Comparison of ENCODE assay signal across 8 cellular contexts in the genomic region with DNA sequence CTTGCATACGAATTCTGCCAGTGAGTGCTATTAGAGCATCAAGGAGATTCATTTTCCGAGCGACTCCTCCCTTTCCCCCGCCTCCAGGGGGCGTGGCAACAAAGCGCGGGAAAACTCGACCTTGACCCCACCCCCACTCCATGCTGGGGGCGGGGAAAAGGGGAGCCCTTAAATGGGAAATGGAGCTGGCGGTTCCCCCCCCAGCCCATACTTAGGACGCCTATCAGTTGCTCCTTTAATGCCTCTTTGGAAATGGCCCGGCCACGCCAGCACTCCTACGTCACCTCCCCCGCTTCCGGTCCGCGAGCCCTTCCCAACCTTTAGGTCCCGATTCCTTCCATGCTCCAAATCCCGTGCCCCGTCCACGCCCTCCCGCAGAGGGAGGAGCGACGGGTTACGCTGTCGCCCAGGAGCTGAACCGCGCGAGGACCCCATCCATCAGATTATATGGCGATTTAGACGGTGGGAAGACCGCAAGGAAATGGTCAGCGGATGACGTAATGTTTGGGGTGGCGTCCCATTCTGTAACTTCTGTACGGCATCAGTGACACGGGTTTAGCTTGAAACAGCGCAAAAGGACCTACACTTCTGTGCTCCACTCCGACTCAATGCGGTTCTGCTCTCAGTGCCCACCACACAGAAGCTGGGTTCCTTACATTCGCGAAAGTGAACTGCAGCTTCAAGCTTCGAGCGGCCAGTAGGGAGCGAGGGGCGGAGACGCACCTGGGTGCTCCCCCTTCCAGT. TPM values are rescaled to one million over a fixed set of nuclear protein-coding genes. Genes with fewer than 3 reads are reported as not detected.
A peak's percentile ranks its signal among the peaks of the same experiment; 100 is the strongest.
DNase-seq lines count a peak whose midpoint lies in the region; ATAC-seq, FAIRE-seq and TF ChIP-seq lines count a peak whose summit lies in the region.

No MANE protein-coding gene starts in this region.

- no peaks in the 10 kb centered on the region for H3K27me3 Mint-ChIP-seq in activated CD8-positive, alpha-beta memory T cell treated with anti-CD3 and anti-CD28 coated beads, Interleukin-2, amount 10 ng/mL, durations not matched to agents 7 days and 5 days

- H3K14ac ChIP-seq in H1 (ENCODE audit: insufficient read length) (no peak overlapping the region), mesenchymal stem cell (ENCODE audit: low read length in 2 of 2) (peak overlapping the region in 1 of 2 experiments; percentile 71)

- no peak overlapping the region for H3K23ac ChIP-seq in H1 (ENCODE audit: insufficient read length)
- H3K23ac ChIP-seq in mesenchymal stem cell (ENCODE audit: low read length in 2 of 2), result peak overlapping the region in 1 of 2 experiments; percentile 61

- H3K4me2 ChIP-seq in H1 (ENCODE audit: insufficient read depth in 1 of 2, low read depth in 2 of 2, low read length in 2 of 2) (peak overlapping the region; percentile 51 to 75), mesenchymal stem cell (ENCODE audit: low read length, poor library complexity, severe bottlenecking) (peak overlapping the region; percentile 63)

- H2AFZ ChIP-seq in H1 (ENCODE audit: low read length) (peak overlapping the region; percentile 73), mesenchymal stem cell (ENCODE audit: low read depth, low read length) (peak overlapping the region; percentile 83)

- peak overlapping the region; percentile 61 for H3K4ac ChIP-seq in H1 (replicated peaks; ENCODE audit: insufficient read length, low read depth, low read length)
- H3K4ac ChIP-seq in mesenchymal stem cell (ENCODE audit: low read depth in 1 of 2, low read length in 2 of 2), result peak overlapping the region; percentile 21 to 98

- peaks cover 8% of the 10 kb centered on the region; the same call in 1 of the 2 replicates for H3K79me1 ChIP-seq in H1 (ENCODE audit: low read depth, low read length)
- peaks cover 4% of the 10 kb centered on the region for H3K79me1 ChIP-seq in mesenchymal stem cell (replicated peaks; ENCODE audit: low read length, poor library complexity, severe bottlenecking)

- H3K4me1 Mint-ChIP-seq in activated CD8-positive, alpha-beta memory T cell treated with anti-CD3 and anti-CD28 coated beads, Interleukin-2, amount 10 ng/mL, durations not matched to agents 7 days and 5 days, result peaks cover 34% of the 10 kb centered on the region

- H4K5ac ChIP-seq in H1 (ENCODE audit: insufficient read length, low read depth, low read length), result peak overlapping the region; percentile 97

- H3K27me3 ChIP-seq in H1 (replicated peaks in 1 of 4; ENCODE audit: control insufficient read depth in 3 of 4, extremely low read depth in 1 of 4, insufficient read depth in 3 of 4, low read length in 3 of 4), result no peaks in the 10 kb centered on the region
- no peaks in the 10 kb centered on the region for H3K27me3 ChIP-seq in mesenchymal stem cell (ENCODE audit: control insufficient read depth in 1 of 2, insufficient read depth in 1 of 2, low read length in 2 of 2)

- H3K4me3 ChIP-seq in H1 (ENCODE audit: extremely low read depth in 1 of 4, insufficient read depth in 2 of 4, low read depth in 3 of 4, low read length in 4 of 4), result peak overlapping the region; percentile 77 to 96 (median 86)
- peak overlapping the region; percentile 88 to 95 for H3K4me3 ChIP-seq in mesenchymal stem cell (ENCODE audit: insufficient read depth in 1 of 2, low read depth in 1 of 2, low read length in 2 of 2)

- TF ChIP-seq CTCF in H1 (IDR thresholded peaks at IDR 0.05; ENCODE audit: control extremely low read depth in 1 of 3, insufficient read depth in 1 of 3, low read depth in 1 of 3, low read length in 3 of 3), result 0 out of 4 replicates have a peak, but pooled peaks of 1 of the 3 experiments have one; percentile 12

- peak overlapping the region; percentile 96; the same call in 1 of the 2 replicates for H2BK15ac ChIP-seq in H1 (ENCODE audit: low read length)
- H2BK15ac ChIP-seq in mesenchymal stem cell (ENCODE audit: low read depth, poor library complexity, severe bottlenecking), result peak overlapping the region; percentile 30

- H3K27ac ChIP-seq in H1 (ENCODE audit: low read depth, low read length) (peak overlapping the region; percentile 99), mesenchymal stem cell (ENCODE audit: low read length, poor library complexity, severe bottlenecking) (peak overlapping the region; percentile 98)

- H3K27ac Mint-ChIP-seq in activated CD8-positive, alpha-beta memory T cell treated with anti-CD3 and anti-CD28 coated beads, Interleukin-2, amount 10 ng/mL, durations not matched to agents 7 days and 5 days, result peak overlapping the region; percentile 99

- H3K18ac ChIP-seq in H1 (ENCODE audit: extremely low read depth, low read length), result peak overlapping the region; percentile 100
- peak overlapping the region; percentile 97 for H3K18ac ChIP-seq in mesenchymal stem cell (ENCODE audit: low read depth in 1 of 2, low read length in 2 of 2)

- H3K4me3 Mint-ChIP-seq in activated CD8-positive, alpha-beta memory T cell treated with anti-CD3 and anti-CD28 coated beads, Interleukin-2, amount 10 ng/mL, durations not matched to agents 7 days and 5 days, result peak overlapping the region; percentile 99

- peak overlapping the region; percentile 97 for H4K8ac ChIP-seq in H1 (ENCODE audit: extremely low read depth, insufficient read depth, low read length)
- H4K8ac ChIP-seq in mesenchymal stem cell (ENCODE audit: low read length), result peak overlapping the region; percentile 81

- TF ChIP-seq EP300 in H1 (IDR thresholded peaks at IDR 0.05; ENCODE audit: borderline replicate concordance in 1 of 2, low read depth in 2 of 2, low read length in 2 of 2), result no peak; a peak in 1 of 3 replicates

- 0 out of 4 replicates have a peak, but pooled peaks have one; percentile 13 to 21 for TF ChIP-seq RAD21 in H1 (IDR thresholded peaks at IDR 0.05 in 1 of 2, conservative IDR thresholded peaks at IDR 0.05 in 1 of 2; ENCODE audit: low read depth in 2 of 2, low read length in 2 of 2)

- peaks cover 5 to 13% (median 8%) of the 10 kb centered on the region in 4 experiments; a peak in 7 of 8 replicates for H3K36me3 ChIP-seq in H1 (ENCODE audit: control insufficient read depth in 2 of 4, insufficient read depth in 4 of 4, low read length in 3 of 4)
- H3K36me3 ChIP-seq in mesenchymal stem cell (ENCODE audit: control insufficient read depth in 1 of 2, insufficient read depth in 2 of 2, low read depth in 1 of 2, low read length in 2 of 2), result peaks cover 10 to 14% of the 10 kb centered on the region in 2 experiments

- H3K9me3 ChIP-seq in H1 (ENCODE audit: insufficient read depth in 2 of 2, low read depth in 1 of 2, low read length in 1 of 2) (no peaks in the 10 kb centered on the region), mesenchymal stem cell (ENCODE audit: control insufficient read depth, low read length) (no peaks in the 10 kb centered on the region)

- H3K56ac ChIP-seq in H1 (replicated peaks; ENCODE audit: insufficient read length, low read depth, low read length), result peak overlapping the region; percentile 71

- peaks cover 0 to 29% of the 10 kb centered on the region in 2 experiments; a peak in 2 of 4 replicates for H3K79me2 ChIP-seq in H1 (ENCODE audit: control insufficient read depth in 1 of 2, insufficient read depth in 2 of 2, low read length in 2 of 2)

- FAIRE-seq in HTR-8/SVneo (lab: Jason Lieb, UNC), result no peak
- FAIRE-seq in H1 (lab: Jason Lieb, UNC), result peak; percentile 50

- CTCF ChIA-PET in activated CD8-positive, alpha-beta memory T cell treated with anti-CD3 and anti-CD28 coated beads, Interleukin-2, amount 10 ng/mL, durations not matched to agents 7 days and 5 days (lab: Charles Lee), result interaction anchor here (0.7 to 4.2 kb wide), 15 partner anchors 9 to 721 kb away, joined by 3 to 25 read pairs (median 4); partner anchors contain the start of genes PI4KB and PSMB4
- CTCF ChIA-PET in H1 (lab: Charles Lee; ENCODE audit: partially characterized antibody), result interaction anchor here (0.8 to 1.5 kb wide), 9 partner anchors 14 to 59 kb away, joined by 3 to 4 read pairs (median 3); no protein-coding TSS in a partner anchor

- H3K4me1 ChIP-seq in H1 (replicated peaks in 1 of 4; ENCODE audit: control insufficient read depth in 3 of 4, insufficient read depth in 4 of 4, low read length in 3 of 4), result peaks cover 5 to 9% (median 7%) of the 10 kb centered on the region in 4 experiments; a peak in 5 of 7 replicates
- peaks cover 19% of the 10 kb centered on the region for H3K4me1 ChIP-seq in mesenchymal stem cell (ENCODE audit: control insufficient read depth, insufficient read depth, low read depth, low read length)

- H4K20me1 ChIP-seq in H1 (replicated peaks in 1 of 2; ENCODE audit: control insufficient read depth in 1 of 2, insufficient read depth in 2 of 2, low read length in 2 of 2), result peaks cover 0 to 7% of the 10 kb centered on the region in 2 experiments

- H2AK5ac ChIP-seq in H1 (ENCODE audit: low read depth, low read length), result peak overlapping the region; percentile 67
- H2AK5ac ChIP-seq in mesenchymal stem cell (ENCODE audit: low read length, severe bottlenecking), result no peak overlapping the region

- H3K9ac ChIP-seq in H1 (replicated peaks in 1 of 4; ENCODE audit: extremely low read depth in 1 of 4, low read depth in 3 of 4, low read length in 3 of 4) (peak overlapping the region; percentile 94 to 97 (median 96)), mesenchymal stem cell (ENCODE audit: low read length) (peak overlapping the region; percentile 96)

- H2BK20ac ChIP-seq in H1 (ENCODE audit: low read length), result no peak overlapping the region

- H2BK5ac ChIP-seq in H1 (ENCODE audit: low read depth, low read length), result peak overlapping the region; percentile 98
- peak overlapping the region; percentile 69 for H2BK5ac ChIP-seq in mesenchymal stem cell (ENCODE audit: low read depth, low read length, poor library complexity, severe bottlenecking)

- POLR2A ChIA-PET in H1 (lab: Charles Lee; ENCODE audit: partially characterized antibody), result interaction anchor here (0.6 to 11.6 kb wide), 34 partner anchors 9 to 258 kb away, joined by 3 to 213 read pairs (median 5); partner anchors contain the start of genes C1orf56, LYSMD1, PI4KB and PSMB4

- H2BK12ac ChIP-seq in H1 (ENCODE audit: low read depth, low read length) (peak overlapping the region; percentile 99), mesenchymal stem cell (ENCODE audit: low read length in 2 of 2) (peak overlapping the region; percentile 7 to 19)

- ATAC-seq in GM21367 (IDR thresholded peaks at IDR 0.05; ENCODE audit: unreplicated experiment), result peak; percentile 34
- ATAC-seq in activated CD8-positive, alpha-beta memory T cell treated with anti-CD3 and anti-CD28 coated beads, Interleukin-2, amount 10 ng/mL, durations not matched to agents 7 days and 5 days, result peak; percentile 41

- peaks cover 9% of the 10 kb centered on the region for H3K23me2 ChIP-seq in H1 (ENCODE audit: low read depth, low read length)

- 1% methylated on average over 47 of the region's 48 CpGs; no CpG with 5 or more reads in 1 of the 2 experiments for WGBS in H1 (ENCODE audit: extremely low coverage in 1 of 2, insufficient coverage in 1 of 2, insufficient read length in 1 of 2, insufficient replicate concordance in 2 of 2, low coverage in 1 of 2, low lambda C conversion rate in 2 of 2, missing lambda C conversion rate in 1 of 2), 2 experiments
- under 1% methylated on average over 43 of the region's 48 CpGs for WGBS in mesenchymal stem cell

- no peaks in the 10 kb centered on the region for H3K9me3 Mint-ChIP-seq in activated CD8-positive, alpha-beta memory T cell treated with anti-CD3 and anti-CD28 coated beads, Interleukin-2, amount 10 ng/mL, durations not matched to agents 7 days and 5 days (ENCODE audit: low read depth)

- TF ChIP-seq POLR2A in H1 (IDR thresholded peaks at IDR 0.05; ENCODE audit: control extremely low read depth in 1 of 2, low read depth in 2 of 2, low read length in 2 of 2), result peak in 1 of 2 experiments; percentile 90; a peak in 2 of 3 replicates

- peaks cover 9% of the 10 kb centered on the region for H3K36me3 Mint-ChIP-seq in activated CD8-positive, alpha-beta memory T cell treated with anti-CD3 and anti-CD28 coated beads, Interleukin-2, amount 10 ng/mL, durations not matched to agents 7 days and 5 days

- H2BK120ac ChIP-seq in H1 (replicated peaks; ENCODE audit: low read depth, low read length) (peak overlapping the region; percentile 58), mesenchymal stem cell (ENCODE audit: low read depth, low read length) (peak overlapping the region; percentile 81)

- DNase-seq in CMK (ENCODE audit: low read depth), result peak; percentile 96
- peak; percentile 86 for DNase-seq in HTR-8/SVneo (ENCODE audit: insufficient read length, low spot score)
- DNase-seq in NOMO-1 treated with DMSO at 0.1 percent for 48 hours (lab: John Stamatoyannopoulos, UW; ENCODE audit: unreplicated experiment), result peak; percentile 95
- peak; percentile 97 for DNase-seq in activated CD8-positive, alpha-beta memory T cell treated with anti-CD3 and anti-CD28 coated beads, Interleukin-2, amount 10 ng/mL, durations not matched to agents 7 days and 5 days
- DNase-seq in H1 (ENCODE audit: low read depth in 1 of 2, low spot score in 2 of 2), result peak; percentile 93 to 98
- peak; percentile 98 for DNase-seq in mesenchymal stem cell
- DNase-seq in stimulated activated CD8-positive, alpha-beta memory T cell treated with anti-CD3 and anti-CD28 coated beads, Interleukin-12 subunit alpha, Interleukin-12 subunit beta, amount 100 ng/mL, for 24 hours (ENCODE audit: extremely low read depth), result peak; percentile 83

- H4K91ac ChIP-seq in H1 (replicated peaks; ENCODE audit: insufficient read length, low read length) (peak overlapping the region; percentile 91), mesenchymal stem cell (ENCODE audit: low read length) (peak overlapping the region; percentile 94)

RNA-seq across cellular contexts. Expression of gene ZNF687, which starts 0.7 kb away (rescaled TPM):
- total RNA-seq in activated CD8-positive, alpha-beta memory T cell treated with anti-CD3 and anti-CD28 coated beads, Interleukin-2, amount 10 ng/mL, durations not matched to agents 7 days and 5 days, result 10 to 100 TPM; 29.9 to 35.7 TPM
- total RNA-seq in H1 (2021; fragmentation: NEBNext Ultra II Directional; extraction: Animal tissue kit (Norgen Biotek cat#: 25700)), result 43.0 and 45.9 TPM in 2 replicates
- polyA plus RNA-seq in H1 (2011; rRNA removed), result 69.9 and 91.9 TPM in 2 replicates
- 47.7 TPM for polyA plus RNA-seq in H1 (2011; cell fraction: cytosol; rRNA removed)
- 90.8 TPM for polyA plus RNA-seq in H1 (2011; cell fraction: nucleus; rRNA removed)
- 30.8 to 47.7 TPM (median 40.3 TPM) in 4 replicates for polyA plus RNA-seq in H1 (2012, experiment 1 of 2)
- 35.9 TPM for polyA plus RNA-seq in H1 (2012, experiment 2 of 2)
- polyA plus RNA-seq in H1 (2013, experiment 1 of 2), result 26.5 TPM
- 24.7 TPM for polyA plus RNA-seq in H1 (2013, experiment 2 of 2)
- polyA minus RNA-seq in H1 (2011; rRNA and poly(A)+ RNA removed), result 64.9 and 87.9 TPM in 2 replicates
- polyA minus RNA-seq in H1 (2011; cell fraction: cytosol; rRNA and poly(A)+ RNA removed), result 65.9 TPM
- polyA minus RNA-seq in H1 (2011; cell fraction: nucleus; rRNA and poly(A)+ RNA removed), result 80.7 TPM
- polyA plus RNA-seq in mesenchymal stem cell (2013, experiment 1 of 2), result 10.8 TPM
- 10.8 TPM for polyA plus RNA-seq in mesenchymal stem cell (2013, experiment 2 of 2)

RNA-seq across cellular contexts. Expression of gene PSMD4, which starts 26.9 kb away (rescaled TPM):
- 100 to 1,000 TPM; 187 to 223 TPM for total RNA-seq in activated CD8-positive, alpha-beta memory T cell treated with anti-CD3 and anti-CD28 coated beads, Interleukin-2, amount 10 ng/mL, durations not matched to agents 7 days and 5 days
- 216 and 226 TPM in 2 replicates for total RNA-seq in H1 (2021; fragmentation: NEBNext Ultra II Directional; extraction: Animal tissue kit (Norgen Biotek cat#: 25700))
- polyA plus RNA-seq in H1 (2011; rRNA removed), result 284 and 293 TPM in 2 replicates
- polyA plus RNA-seq in H1 (2011; cell fraction: cytosol; rRNA removed), result 398 TPM
- polyA plus RNA-seq in H1 (2011; cell fraction: nucleus; rRNA removed), result 215 TPM
- 274 to 370 TPM (median 317 TPM) in 4 replicates for polyA plus RNA-seq in H1 (2012, experiment 1 of 2)
- polyA plus RNA-seq in H1 (2012, experiment 2 of 2), result 118 TPM
- 147 TPM for polyA plus RNA-seq in H1 (2013, experiment 1 of 2)
- polyA plus RNA-seq in H1 (2013, experiment 2 of 2), result 149 TPM
- polyA minus RNA-seq in H1 (2011; rRNA and poly(A)+ RNA removed), result 230 and 254 TPM in 2 replicates
- 86.2 TPM for polyA minus RNA-seq in H1 (2011; cell fraction: cytosol; rRNA and poly(A)+ RNA removed)
- 63.5 TPM for polyA minus RNA-seq in H1 (2011; cell fraction: nucleus; rRNA and poly(A)+ RNA removed)
- polyA plus RNA-seq in mesenchymal stem cell (2013, experiment 1 of 2), result 136 TPM
- polyA plus RNA-seq in mesenchymal stem cell (2013, experiment 2 of 2), result 139 TPM

RNA-seq across cellular contexts. Expression of gene PI4KB, which starts 45.8 kb away (rescaled TPM):
- total RNA-seq in activated CD8-positive, alpha-beta memory T cell treated with anti-CD3 and anti-CD28 coated beads, Interleukin-2, amount 10 ng/mL, durations not matched to agents 7 days and 5 days, result 10 to 100 TPM; 68.5 to 73.9 TPM
- 30.1 and 31.0 TPM in 2 replicates for total RNA-seq in H1 (2021; fragmentation: NEBNext Ultra II Directional; extraction: Animal tissue kit (Norgen Biotek cat#: 25700))
- 33.1 and 37.1 TPM in 2 replicates for polyA plus RNA-seq in H1 (2011; rRNA removed)
- polyA plus RNA-seq in H1 (2011; cell fraction: cytosol; rRNA removed), result 38.3 TPM
- polyA plus RNA-seq in H1 (2011; cell fraction: nucleus; rRNA removed), result 68.6 TPM
- 25.9 to 30.3 TPM (median 27.6 TPM) in 4 replicates for polyA plus RNA-seq in H1 (2012, experiment 1 of 2)
- 22.8 TPM for polyA plus RNA-seq in H1 (2012, experiment 2 of 2)
- polyA plus RNA-seq in H1 (2013, experiment 1 of 2), result 13.7 TPM
- 13.8 TPM for polyA plus RNA-seq in H1 (2013, experiment 2 of 2)
- 75.6 and 82.5 TPM in 2 replicates for polyA minus RNA-seq in H1 (2011; rRNA and poly(A)+ RNA removed)
- polyA minus RNA-seq in H1 (2011; cell fraction: cytosol; rRNA and poly(A)+ RNA removed), result 39.6 TPM
- 34.0 TPM for polyA minus RNA-seq in H1 (2011; cell fraction: nucleus; rRNA and poly(A)+ RNA removed)
- polyA plus RNA-seq in mesenchymal stem cell (2013, experiment 1 of 2), result 36.1 TPM
- 36.1 TPM for polyA plus RNA-seq in mesenchymal stem cell (2013, experiment 2 of 2)

Comparison
In these comparisons a context has a peak if more than half of its experiments do, and no peak if none do; other contexts are left out.
1. Peak in every context shown above with its lines: DNase-seq, ATAC-seq, H3K4me3 ChIP-seq and H3K27ac ChIP-seq.